ENCODE assay signal across 16 cellular contexts in the genomic region with DNA sequence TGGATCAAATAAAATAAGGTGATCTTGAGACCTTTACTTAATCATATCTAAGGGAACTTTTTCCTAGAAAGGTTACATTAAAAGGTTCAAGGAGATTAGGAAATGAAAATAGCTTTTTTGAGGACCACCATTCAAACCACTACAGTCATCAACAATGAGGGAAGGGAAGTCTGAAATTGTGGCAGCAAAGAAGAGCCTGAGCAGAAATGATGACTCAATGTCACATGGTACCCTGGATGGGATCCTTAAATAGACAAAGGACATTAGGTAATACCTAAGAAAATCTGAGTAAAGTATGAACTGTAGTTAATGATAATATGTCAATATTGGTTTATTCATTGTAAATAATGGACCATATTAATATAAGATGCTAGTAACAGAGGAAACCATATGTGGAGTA.
DNase-seq lines count a peak whose midpoint lies in the region; ATAC-seq and TF ChIP-seq lines count a peak whose summit lies in the region.
"Had no signal": no experiment of that assay in that cellular context is flagged by ENCODE, and none has a peak within 500 bp of the region (broad histone marks: within the 10 kb centered on the region; RNA-seq: fewer than 3 reads in every experiment).

No MANE protein-coding gene starts in this region.

- H3K79me2 ChIP-seq in mammary epithelial cell (ENCODE audit: insufficient read depth, low read length), result no peaks in the 10 kb centered on the region

- H3K4me2 ChIP-seq in mammary epithelial cell (ENCODE audit: insufficient read depth, low read depth, low read length), result no peak overlapping the region

- peak overlapping the region; percentile 32 for H2AFZ ChIP-seq in mammary epithelial cell (ENCODE audit: low read depth, low read length)

- BruUV-seq in mammary epithelial cell (replicated peaks; lab: Mats Ljungman, UMichigan), result no TSS peak

- no peaks in the 10 kb centered on the region for H3K9me3 ChIP-seq in mammary epithelial cell (replicated peaks; ENCODE audit: insufficient read depth, low read length)

- no peak for ATAC-seq in stimulated activated naive B cell treated with anti-CD40 and anti-IgM and Interleukin-4, amounts not matched to agents 10 μg/mL and 1 μg/mL and 100 μg/mL, for 72 hours (replicated peaks)
- ATAC-seq in GM18520 (IDR thresholded peaks at IDR 0.05; ENCODE audit: unreplicated experiment), result no peak

- H3K4me3 ChIP-seq in NB4 (ENCODE audit: low read depth, low read length), result no peak overlapping the region
- no peak overlapping the region for H3K4me3 ChIP-seq in mammary epithelial cell (replicated peaks in 1 of 3; ENCODE audit: insufficient read depth in 1 of 3, low read depth in 2 of 3, low read length in 3 of 3)

- dilution Hi-C loops in mammary epithelial cell (cut with HindIII; ENCODE audit: low sequenced_read_pairs), result no loop called here

- intact Hi-C loops in mammary epithelial cell (cut with micrococcal nuclease), result no loop called here

- no peaks in the 10 kb centered on the region for H3K27me3 Mint-ChIP-seq in stimulated activated naive B cell treated with anti-CD40 and anti-IgM and Interleukin-4, amounts not matched to agents 10 μg/mL and 1 μg/mL and 100 μg/mL, for 72 hours
- H3K27me3 Mint-ChIP-seq: B cell had no signal

- H3K4me3 Mint-ChIP-seq in stimulated activated naive B cell treated with anti-CD40 and anti-IgM and Interleukin-4, amounts not matched to agents 10 μg/mL and 1 μg/mL and 100 μg/mL, for 72 hours, result no peak overlapping the region
- H3K4me3 Mint-ChIP-seq: B cell; neural crest cell; T-helper 2 cell treated with Interferon-gamma antibody and Interleukin-4, amounts not matched to agents 5 μg/mL and 100 μg/mL, for 36 hours had no signal

- no peak overlapping the region for H3K9ac ChIP-seq in mammary epithelial cell (ENCODE audit: insufficient read depth, low read length)

- H4K20me1 ChIP-seq in mammary epithelial cell (ENCODE audit: insufficient read depth, low read length), result no peaks in the 10 kb centered on the region

- peak; percentile 18 for DNase-seq in EL
- peak; percentile 27 for DNase-seq in NB4 (ENCODE audit: low read depth)
- no peak for DNase-seq in mammary epithelial cell
- DNase-seq in kidney glomerular epithelial cell (lab: John Stamatoyannopoulos, UW), result peak; percentile 6
- no peak for DNase-seq in NCI-H2171 treated with DMSO at 0.1 percent for 48 hours (lab: John Stamatoyannopoulos, UW)
- DNase-seq in stimulated activated naive B cell treated with anti-CD40 and anti-IgM and Interleukin-4, amounts not matched to agents 10 μg/mL and 1 μg/mL and 100 μg/mL, for 72 hours, result no peak
- DNase-seq in cerebellar cortex (ENCODE audit: low spot score), result no peak
- DNase-seq: activated CD4-positive, CD25-positive, alpha-beta regulatory T cell treated with anti-CD3 and anti-CD28 coated beads, Interleukin-2, amount 50 U/mL, for 72 hours; activated naive CD4-positive, alpha-beta T cell; DMS 273 treated with DMSO at 0.1 percent for 48 hours; NCI-H187 treated with DMSO at 0.1 percent for 48 hours; NCI-H526 treated with DMSO at 0.1 percent for 48 hours had no signal

- H3K9me3 Mint-ChIP-seq in stimulated activated naive B cell treated with anti-CD40 and anti-IgM and Interleukin-4, amounts not matched to agents 10 μg/mL and 1 μg/mL and 100 μg/mL, for 72 hours, result peaks cover 0 to 5% of the 10 kb centered on the region in 2 donors
- H3K9me3 Mint-ChIP-seq: neural crest cell; T-helper 2 cell treated with Interferon-gamma antibody and Interleukin-4, amounts not matched to agents 5 μg/mL and 100 μg/mL, for 36 hours had no signal

- H3K36me3 ChIP-seq in mammary epithelial cell (ENCODE audit: insufficient read depth, low read length), result no peaks in the 10 kb centered on the region

- H3K27ac Mint-ChIP-seq in stimulated activated naive B cell treated with anti-CD40 and anti-IgM and Interleukin-4, amounts not matched to agents 10 μg/mL and 1 μg/mL and 100 μg/mL, for 72 hours, result no peak overlapping the region
- H3K27ac Mint-ChIP-seq: B cell; T-helper 2 cell treated with Interferon-gamma antibody and Interleukin-4, amounts not matched to agents 5 μg/mL and 100 μg/mL, for 36 hours had no signal

- H3K4me1 ChIP-seq in mammary epithelial cell (ENCODE audit: insufficient read depth, low read length), result no peaks in the 10 kb centered on the region

- CTCF ChIA-PET in mammary epithelial cell (lab: Charles Lee; ENCODE audit: low non-redundant PET), result no interaction called here

- no peaks in the 10 kb centered on the region for H3K36me3 Mint-ChIP-seq in stimulated activated naive B cell treated with anti-CD40 and anti-IgM and Interleukin-4, amounts not matched to agents 10 μg/mL and 1 μg/mL and 100 μg/mL, for 72 hours

- TF ChIP-seq CTCF in NB4 (IDR thresholded peaks at IDR 0.05; ENCODE audit: low read depth, low read length) (no peak), mammary epithelial cell (conservative IDR thresholded peaks at IDR 0.05 in 1 of 2, IDR thresholded peaks at IDR 0.05 in 1 of 2; ENCODE audit: extremely low read depth in 1 of 2, insufficient read depth in 1 of 2, low read depth in 1 of 2, low read length in 2 of 2) (no peak)

- no peaks in the 10 kb centered on the region for H3K4me1 Mint-ChIP-seq in stimulated activated naive B cell treated with anti-CD40 and anti-IgM and Interleukin-4, amounts not matched to agents 10 μg/mL and 1 μg/mL and 100 μg/mL, for 72 hours
- H3K4me1 Mint-ChIP-seq: B cell had no signal

- H3K27me3 ChIP-seq in mammary epithelial cell (ENCODE audit: insufficient read depth, low read length), result no peaks in the 10 kb centered on the region

- no peak overlapping the region for H3K27ac ChIP-seq in mammary epithelial cell (ENCODE audit: insufficient read depth, low read depth, low read length)

- TF ChIP-seq POLR2A in NB4 (IDR thresholded peaks at IDR 0.05; ENCODE audit: extremely low read depth, insufficient read length), result no peak

- in situ Hi-C loops in mammary epithelial cell (cut with MboI; ENCODE audit: low sequenced_read_pairs in 2 of 2), result no loop called here

Comparison
In these comparisons a context has a peak if more than half of its experiments do, and no peak if none do; other contexts are left out.
1. DNase-seq: peak in EL (single experiment), NB4 (single experiment) and kidney glomerular epithelial cell (single experiment); none in mammary epithelial cell (single experiment), NCI-H2171 treated with DMSO at 0.1 percent for 48 hours (single experiment), stimulated activated naive B cell treated with anti-CD40 and anti-IgM and Interleukin-4, amounts not matched to agents 10 μg/mL and 1 μg/mL and 100 μg/mL, for 72 hours (single experiment) and cerebellar cortex (single experiment).